22 cellular contexts compared by ENCODE assay signal in the genomic region with DNA sequence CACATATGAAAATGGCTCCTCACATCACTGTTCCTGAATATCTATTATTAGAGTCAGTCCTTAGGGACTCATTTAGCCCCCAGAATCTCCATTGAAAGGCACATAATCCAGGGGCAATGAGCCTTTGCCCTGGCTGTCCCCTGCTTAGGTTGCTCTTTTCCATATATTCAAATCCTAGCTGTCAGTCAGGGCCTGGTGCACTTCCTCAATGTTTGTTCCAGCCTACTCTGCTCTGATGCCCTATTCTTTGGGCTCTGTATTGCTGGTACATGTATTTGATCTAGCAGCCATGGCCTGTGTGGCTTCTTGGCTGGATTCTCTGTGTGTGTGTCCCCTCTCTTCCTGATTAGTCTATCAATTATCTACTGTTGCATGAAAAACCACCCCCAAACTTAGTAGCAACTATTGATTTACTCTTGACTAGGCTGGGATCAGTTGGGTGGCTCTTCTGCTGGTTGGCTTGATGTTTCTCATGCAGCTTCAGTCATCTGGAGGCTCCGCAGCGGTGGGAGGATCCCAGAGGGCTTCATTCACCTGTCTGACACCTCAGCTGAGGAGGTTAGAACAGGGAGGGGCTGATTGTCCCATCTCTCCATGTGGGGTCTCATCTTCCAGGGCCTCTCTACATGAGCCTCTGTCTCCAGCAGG.
A peak's percentile ranks its signal among the peaks of the same experiment; 100 is the strongest.
DNase-seq lines count a peak whose midpoint lies in the region; ATAC-seq and TF ChIP-seq lines count a peak whose summit lies in the region.
"Had no signal": no experiment of that assay in that cellular context is flagged by ENCODE, and none has a peak within 500 bp of the region (broad histone marks: within the 10 kb centered on the region; RNA-seq: fewer than 3 reads in every experiment).

No MANE protein-coding gene starts in this region.

- no peak for TF ChIP-seq POLR2A in esophagus squamous epithelium (IDR thresholded peaks at IDR 0.05)

- no peak for ATAC-seq in CD4-positive, alpha-beta T cell (ENCODE audit: poor library complexity)
- ATAC-seq in SK-N-SH treated with all-trans-retinoic acid at 6 μM for 48 hours, result no peak
- ATAC-seq: A549 had no signal

- no peaks in the 10 kb centered on the region for H3K36me3 ChIP-seq in BLaER1
- H3K36me3 ChIP-seq in esophagus squamous epithelium, result no peaks in the 10 kb centered on the region
- H3K36me3 ChIP-seq: BE2C, HAP-1 had no signal

- CTCF ChIA-PET in CD4-positive, alpha-beta T cell (lab: Charles Lee), result no interaction called here

- H3K4me1 Mint-ChIP-seq in IgD-negative memory B cell, result peaks cover 0 to 2% (median 1%) of the 10 kb centered on the region in 3 donors
- H3K4me1 Mint-ChIP-seq in CD4-positive, alpha-beta T cell (ENCODE audit: low read depth), result no peaks in the 10 kb centered on the region
- H3K4me1 Mint-ChIP-seq: CD4-positive, alpha-beta memory T cell had no signal

- H3K9me3 ChIP-seq in BLaER1, result peaks cover 7% of the 10 kb centered on the region; the same call in 1 of the 2 replicates
- H3K9me3 ChIP-seq in esophagus squamous epithelium, result no peaks in the 10 kb centered on the region
- H3K9me3 ChIP-seq in CD4-positive, alpha-beta T cell (ENCODE audit: control insufficient read depth, low read length), result no peaks in the 10 kb centered on the region
- H3K9me3 ChIP-seq: A549, BE2C, HAP-1 had no signal

- no peaks in the 10 kb centered on the region for H4K20me1 ChIP-seq in BLaER1

- no peaks in the 10 kb centered on the region for H3K27me3 Mint-ChIP-seq in IgD-negative memory B cell
- no peaks in the 10 kb centered on the region for H3K27me3 Mint-ChIP-seq in CD4-positive, alpha-beta T cell
- H3K27me3 Mint-ChIP-seq: CD4-positive, alpha-beta memory T cell had no signal

- POLR2A ChIA-PET in CD4-positive, alpha-beta T cell (lab: Charles Lee), result no interaction called here

- peak overlapping the region in 2 of 3 donors; percentile 43 to 64 for H3K27ac Mint-ChIP-seq in IgD-negative memory B cell
- no peak overlapping the region for H3K27ac Mint-ChIP-seq in CD4-positive, alpha-beta T cell
- H3K27ac Mint-ChIP-seq: CD4-positive, alpha-beta memory T cell; HFFc6 had no signal

- H3K36me3 Mint-ChIP-seq in IgD-negative memory B cell, result peaks cover 3% of the 10 kb centered on the region
- H3K36me3 Mint-ChIP-seq in CD4-positive, alpha-beta T cell (ENCODE audit: low read depth), result no peaks in the 10 kb centered on the region
- H3K36me3 Mint-ChIP-seq: CD4-positive, alpha-beta memory T cell had no signal

- H3K4me2 ChIP-seq in BLaER1, result peak overlapping the region; percentile 42
- H3K4me2 ChIP-seq: A549 had no signal

- DNase-seq in NCI-H526 treated with DMSO at 0.1 percent for 48 hours (lab: John Stamatoyannopoulos, UW) (peak; percentile 75), esophagus squamous epithelium (lab: John Stamatoyannopoulos, UW) (no peak), NCI-H2081 (lab: John Stamatoyannopoulos, UW) (no peak)
- no peak for DNase-seq in CD4-positive, alpha-beta T cell
- DNase-seq: 8988T; ACHN; AML-193; BE2C; Calu3; CD4-positive, alpha-beta memory T cell; COR-L47; DMS53; DMS79 treated with DMSO at 0.1 percent for 48 hours; GF-D8; GOT3; HFFc6 had no signal

- H3K27ac ChIP-seq in BLaER1 (no peak overlapping the region), esophagus squamous epithelium (peak overlapping the region in 3 of 4 donors; percentile 68 to 79 (median 77))
- H3K27ac ChIP-seq in CD4-positive, alpha-beta T cell (ENCODE audit: low read depth, low read length), result no peak overlapping the region
- H3K27ac ChIP-seq: A549, C4-2B had no signal

- intact Hi-C loops in esophagus squamous epithelium (cut with DNase I), result no loop called here
- intact Hi-C loops in CD4-positive, alpha-beta T cell (cut with DNase I, micrococcal nuclease), result no loop called here

- H3K4me1 ChIP-seq in BLaER1, result peaks cover 58% of the 10 kb centered on the region
- peaks cover 5 to 55% (median 11%) of the 10 kb centered on the region in 3 donors for H3K4me1 ChIP-seq in esophagus squamous epithelium
- H3K4me1 ChIP-seq: BE2C, HAP-1 had no signal

- 100% methylated on average over 1 of the region's 2 CpGs; no CpG with 5 or more reads in 1 of the 2 donors for WGBS in esophagus squamous epithelium, 2 donors

- peaks cover 0 to 2% (median 0%) of the 10 kb centered on the region in 3 donors for H3K9me3 Mint-ChIP-seq in IgD-negative memory B cell
- no peaks in the 10 kb centered on the region for H3K9me3 Mint-ChIP-seq in CD4-positive, alpha-beta T cell
- H3K9me3 Mint-ChIP-seq: HFFc6 had no signal

- H3K4me3 Mint-ChIP-seq in IgD-negative memory B cell, result no peak overlapping the region
- no peak overlapping the region for H3K4me3 Mint-ChIP-seq in CD4-positive, alpha-beta T cell
- H3K4me3 Mint-ChIP-seq: CD4-positive, alpha-beta memory T cell; HFFc6 had no signal

- H3K4me3 ChIP-seq in BLaER1 (no peak overlapping the region), esophagus squamous epithelium (no peak overlapping the region)
- H3K4me3 ChIP-seq: A549, HAP-1 had no signal

- no peak for TF ChIP-seq CTCF in esophagus squamous epithelium (IDR thresholded peaks at IDR 0.05)
- TF ChIP-seq CTCF in CD4-positive, alpha-beta T cell (IDR thresholded peaks at IDR 0.05), result no peak

- no peaks in the 10 kb centered on the region for H3K27me3 ChIP-seq in BLaER1
- H3K27me3 ChIP-seq in esophagus squamous epithelium, result no peaks in the 10 kb centered on the region
- H3K27me3 ChIP-seq in CD4-positive, alpha-beta T cell (ENCODE audit: control insufficient read depth, insufficient read depth, low read length), result no peaks in the 10 kb centered on the region
- H3K27me3 ChIP-seq: BE2C had no signal

- no peak overlapping the region for H3K9ac ChIP-seq in BLaER1

TF ChIP-seq in SK-N-SH treated with all-trans-retinoic acid at 6 μM for 48 hours, 23 proteins besides CTCF, POLR2A, EP300 and RAD21 (continues in another document):
- no peak for TF ChIP-seq RARB (CRISPR knock-in tag; IDR thresholded peaks at IDR 0.05)
- no peak for TF ChIP-seq ISL1 (CRISPR knock-in tag; IDR thresholded peaks at IDR 0.05)
- no peak for TF ChIP-seq ZFP3 (CRISPR knock-in tag; IDR thresholded peaks at IDR 0.05)
- TF ChIP-seq ZNF8 (CRISPR knock-in tag; IDR thresholded peaks at IDR 0.05), result no peak
- no peak for TF ChIP-seq PPARA (CRISPR knock-in tag; IDR thresholded peaks at IDR 0.05; ENCODE audit: borderline replicate concordance)
- TF ChIP-seq OSR1 (CRISPR knock-in tag; IDR thresholded peaks at IDR 0.05), result no peak
- no peak for TF ChIP-seq ARNTL (CRISPR knock-in tag; IDR thresholded peaks at IDR 0.05; ENCODE audit: borderline replicate concordance, low read depth)
- TF ChIP-seq TCF4 (CRISPR knock-in tag; IDR thresholded peaks at IDR 0.05; ENCODE audit: borderline replicate concordance), result no peak
- TF ChIP-seq, protein P1, sequence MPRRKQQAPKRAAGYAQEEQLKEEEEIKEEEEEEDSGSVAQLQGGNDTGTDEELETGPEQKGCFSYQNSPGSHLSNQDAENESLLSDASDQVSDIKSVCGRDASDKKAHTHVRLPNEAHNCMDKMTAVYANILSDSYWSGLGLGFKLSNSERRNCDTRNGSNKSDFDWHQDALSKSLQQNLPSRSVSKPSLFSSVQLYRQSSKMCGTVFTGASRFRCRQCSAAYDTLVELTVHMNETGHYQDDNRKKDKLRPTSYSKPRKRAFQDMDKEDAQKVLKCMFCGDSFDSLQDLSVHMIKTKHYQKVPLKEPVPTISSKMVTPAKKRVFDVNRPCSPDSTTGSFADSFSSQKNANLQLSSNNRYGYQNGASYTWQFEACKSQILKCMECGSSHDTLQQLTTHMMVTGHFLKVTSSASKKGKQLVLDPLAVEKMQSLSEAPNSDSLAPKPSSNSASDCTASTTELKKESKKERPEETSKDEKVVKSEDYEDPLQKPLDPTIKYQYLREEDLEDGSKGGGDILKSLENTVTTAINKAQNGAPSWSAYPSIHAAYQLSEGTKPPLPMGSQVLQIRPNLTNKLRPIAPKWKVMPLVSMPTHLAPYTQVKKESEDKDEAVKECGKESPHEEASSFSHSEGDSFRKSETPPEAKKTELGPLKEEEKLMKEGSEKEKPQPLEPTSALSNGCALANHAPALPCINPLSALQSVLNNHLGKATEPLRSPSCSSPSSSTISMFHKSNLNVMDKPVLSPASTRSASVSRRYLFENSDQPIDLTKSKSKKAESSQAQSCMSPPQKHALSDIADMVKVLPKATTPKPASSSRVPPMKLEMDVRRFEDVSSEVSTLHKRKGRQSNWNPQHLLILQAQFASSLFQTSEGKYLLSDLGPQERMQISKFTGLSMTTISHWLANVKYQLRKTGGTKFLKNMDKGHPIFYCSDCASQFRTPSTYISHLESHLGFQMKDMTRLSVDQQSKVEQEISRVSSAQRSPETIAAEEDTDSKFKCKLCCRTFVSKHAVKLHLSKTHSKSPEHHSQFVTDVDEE (CRISPR knock-in tag; IDR thresholded peaks at IDR 0.05), result no peak
- TF ChIP-seq, protein P2, sequence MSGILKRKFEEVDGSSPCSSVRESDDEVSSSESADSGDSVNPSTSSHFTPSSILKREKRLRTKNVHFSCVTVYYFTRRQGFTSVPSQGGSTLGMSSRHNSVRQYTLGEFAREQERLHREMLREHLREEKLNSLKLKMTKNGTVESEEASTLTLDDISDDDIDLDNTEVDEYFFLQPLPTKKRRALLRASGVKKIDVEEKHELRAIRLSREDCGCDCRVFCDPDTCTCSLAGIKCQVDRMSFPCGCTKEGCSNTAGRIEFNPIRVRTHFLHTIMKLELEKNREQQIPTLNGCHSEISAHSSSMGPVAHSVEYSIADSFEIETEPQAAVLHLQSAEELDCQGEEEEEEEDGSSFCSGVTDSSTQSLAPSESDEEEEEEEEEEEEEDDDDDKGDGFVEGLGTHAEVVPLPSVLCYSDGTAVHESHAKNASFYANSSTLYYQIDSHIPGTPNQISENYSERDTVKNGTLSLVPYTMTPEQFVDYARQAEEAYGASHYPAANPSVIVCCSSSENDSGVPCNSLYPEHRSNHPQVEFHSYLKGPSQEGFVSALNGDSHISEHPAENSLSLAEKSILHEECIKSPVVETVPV (CRISPR knock-in tag; IDR thresholded peaks at IDR 0.05), result no peak
- no peak for TF ChIP-seq CSDC2 (CRISPR knock-in tag; IDR thresholded peaks at IDR 0.05)
- no peak for TF ChIP-seq ZNF565 (CRISPR knock-in tag; conservative IDR thresholded peaks at IDR 0.05; ENCODE audit: low read depth)
- TF ChIP-seq TOX (CRISPR knock-in tag; IDR thresholded peaks at IDR 0.05; ENCODE audit: borderline replicate concordance), result no peak
- TF ChIP-seq, protein P3, sequence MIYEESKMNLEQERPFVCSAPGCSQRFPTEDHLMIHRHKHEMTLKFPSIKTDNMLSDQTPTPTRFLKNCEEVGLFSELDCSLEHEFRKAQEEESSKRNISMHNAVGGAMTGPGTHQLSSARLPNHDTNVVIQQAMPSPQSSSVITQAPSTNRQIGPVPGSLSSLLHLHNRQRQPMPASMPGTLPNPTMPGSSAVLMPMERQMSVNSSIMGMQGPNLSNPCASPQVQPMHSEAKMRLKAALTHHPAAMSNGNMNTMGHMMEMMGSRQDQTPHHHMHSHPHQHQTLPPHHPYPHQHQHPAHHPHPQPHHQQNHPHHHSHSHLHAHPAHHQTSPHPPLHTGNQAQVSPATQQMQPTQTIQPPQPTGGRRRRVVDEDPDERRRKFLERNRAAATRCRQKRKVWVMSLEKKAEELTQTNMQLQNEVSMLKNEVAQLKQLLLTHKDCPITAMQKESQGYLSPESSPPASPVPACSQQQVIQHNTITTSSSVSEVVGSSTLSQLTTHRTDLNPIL (CRISPR knock-in tag; IDR thresholded peaks at IDR 0.05; ENCODE audit: low read depth), result no peak
- no peak for TF ChIP-seq BACH2 (CRISPR knock-in tag; IDR thresholded peaks at IDR 0.05; ENCODE audit: borderline replicate concordance)

Comparison
In these comparisons a context has a peak if more than half of its experiments do, and no peak if none do; other contexts are left out.
1. H3K27ac ChIP-seq: peak in esophagus squamous epithelium (3 of 4); none in BLaER1 (single experiment) and CD4-positive, alpha-beta T cell (single experiment).